ENCODE assay signal across 24 cellular contexts in the genomic region with DNA sequence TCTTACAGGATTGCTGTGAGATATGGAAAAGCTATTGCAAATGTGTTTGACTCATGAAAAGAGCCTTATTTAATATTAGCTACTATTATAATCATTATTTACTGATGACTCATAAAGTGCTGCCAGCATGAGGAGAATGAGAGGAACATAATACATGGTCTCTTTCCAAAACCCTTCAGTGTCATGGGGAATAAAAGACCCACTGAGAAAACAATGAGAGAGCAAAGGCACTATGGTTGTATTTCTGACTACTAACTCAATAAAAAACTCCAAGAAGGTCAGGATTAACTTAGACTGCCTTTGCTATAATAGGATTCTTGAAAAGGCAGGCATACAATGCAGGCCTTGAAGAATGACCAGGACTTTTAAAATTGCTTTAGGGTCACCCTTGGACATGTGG.
A peak's percentile ranks its signal among the peaks of the same experiment; 100 is the strongest.
DNase-seq lines count a peak whose midpoint lies in the region; ATAC-seq lines count a peak whose summit lies in the region.
"Had no signal": no experiment of that assay in that cellular context is flagged by ENCODE, and none has a peak within 500 bp of the region (broad histone marks: within the 10 kb centered on the region; RNA-seq: fewer than 3 reads in every experiment).

No MANE protein-coding gene starts in this region.

- in situ Hi-C loops in HAP-1 (cut with MboI; ENCODE audit: low sequenced_read_pairs), result no loop called here

- ATAC-seq in HG02885 (IDR thresholded peaks at IDR 0.05; ENCODE audit: poor library complexity, unreplicated experiment), result no peak
- ATAC-seq: A549; CD8-positive, alpha-beta T cell; PC-3; SK-N-SH treated with all-trans-retinoic acid at 6 μM for 48 hours had no signal

- no peaks in the 10 kb centered on the region for H3K27me3 ChIP-seq in HAP-1 (ENCODE audit: low read depth)
- H3K27me3 ChIP-seq: MG63 had no signal

- no peaks in the 10 kb centered on the region for H3K36me3 ChIP-seq in HAP-1 (replicated peaks)
- H3K36me3 ChIP-seq: MG63 had no signal

- H3K4me1 ChIP-seq in HAP-1, result peaks cover 29% of the 10 kb centered on the region
- H3K4me1 ChIP-seq: A549 had no signal

- H3K4me3 ChIP-seq in HAP-1, result no peak overlapping the region
- H3K4me3 ChIP-seq: A549, GM23248, MG63 had no signal

- peak; percentile 53 for DNase-seq in DMS53 (lab: John Stamatoyannopoulos, UW)
- DNase-seq in HAP-1 (ENCODE audit: low spot score in 2 of 2), result peak; percentile 48 to 97
- DNase-seq in brain pericyte (ENCODE audit: low read depth, low spot score), result peak; percentile 29
- DNase-seq in foreskin melanocyte, result peak; percentile 90
- DNase-seq in AML-193 (lab: John Stamatoyannopoulos, UW), result no peak
- no peak for DNase-seq in stimulated activated CD4-positive, alpha-beta T cell treated with anti-CD3 and anti-CD28 coated beads, Interleukin-4, amount 100 ng/mL, for 24 hours
- DNase-seq: CD8-positive, alpha-beta T cell; DMS 273 treated with DMSO at 0.1 percent for 48 hours; GM23248; H7; IMR-90; KG1; MG63; NCI-H187; NCI-H2081 treated with DMSO at 0.1 percent for 48 hours; NCI-H2171; NCI-H345; NCI-H524 treated with DMSO at 0.1 percent for 48 hours; NCI-H774; NK-92 treated with Interleukin-12 subunit alpha and Interleukin-12 subunit beta, amount 100 ng/mL, for 24 hours; PC-3 had no signal

- H3K9me3 ChIP-seq in HAP-1, result no peaks in the 10 kb centered on the region
- H3K9me3 ChIP-seq: A549, MG63 had no signal

Comparison
In these comparisons a context has a peak if more than half of its experiments do, and no peak if none do; other contexts are left out.
1. DNase-seq: peak in DMS53 (single experiment), HAP-1 (2 of 2), brain pericyte (single experiment) and foreskin melanocyte (single experiment); none in AML-193 (0 of 2) and stimulated activated CD4-positive, alpha-beta T cell treated with anti-CD3 and anti-CD28 coated beads, Interleukin-4, amount 100 ng/mL, for 24 hours (single experiment).